ENCODE assay signal across 9 cellular contexts in genomic region chr16:22008215-22009142, GRCh38. TPM values are rescaled to one million over a fixed set of nuclear protein-coding genes. Genes with fewer than 3 reads are reported as not detected.
DNase-seq lines count a peak whose midpoint lies in the region; ATAC-seq and TF ChIP-seq lines count a peak whose summit lies in the region.
"Had no signal": no experiment of that assay in that cellular context is flagged by ENCODE, and none has a peak within 500 bp of the region (broad histone marks: within the 10 kb centered on the region; RNA-seq: fewer than 3 reads in every experiment).

No MANE protein-coding gene starts in this region.

- peak overlapping the region; percentile 84 for H3K4me3 Mint-ChIP-seq in activated CD4-positive, alpha-beta memory T cell treated with anti-CD3 and anti-CD28 coated beads for 36 hours
- H3K4me3 Mint-ChIP-seq in nephron progenitor cell: peak overlapping the region; percentile 94

- H3K9me3 Mint-ChIP-seq in activated CD4-positive, alpha-beta memory T cell treated with anti-CD3 and anti-CD28 coated beads for 36 hours: no peaks in the 10 kb centered on the region
- no peaks in the 10 kb centered on the region for H3K9me3 Mint-ChIP-seq in nephron progenitor cell

- peak; percentile 46 for DNase-seq in activated CD4-positive, alpha-beta memory T cell treated with anti-CD3 and anti-CD28 coated beads for 36 hours
- no peak for DNase-seq in fibroblast of mammary gland (ENCODE audit: low read depth)
- peak; percentile 62 for DNase-seq in nephron progenitor cell
- no peak for DNase-seq in effector CD8-positive, alpha-beta T cell (lab: John Stamatoyannopoulos, UW)

- POLR2A ChIA-PET in activated CD4-positive, alpha-beta memory T cell treated with anti-CD3 and anti-CD28 coated beads for 36 hours (lab: Charles Lee): interaction anchor here (0.5 to 1.9 kb wide), 7 partner anchors 8 to 183 kb away, joined by 3 to 6 read pairs (median 5); partner anchors contain the start of gene UQCRC2

- CTCF ChIA-PET in activated CD4-positive, alpha-beta memory T cell treated with anti-CD3 and anti-CD28 coated beads for 36 hours (lab: Charles Lee): interaction anchor here (0.6 to 20.9 kb wide), 14 partner anchors 8 to 197 kb away, joined by 3 to 529 read pairs (median 5); partner anchors contain the start of genes EEF2K, PDZD9 and UQCRC2

- peak overlapping the region; percentile 83 for H3K4me3 ChIP-seq in fibroblast of mammary gland (ENCODE audit: control insufficient read depth, low read depth, low read length)

- H3K36me3 Mint-ChIP-seq in activated CD4-positive, alpha-beta memory T cell treated with anti-CD3 and anti-CD28 coated beads for 36 hours: no peaks in the 10 kb centered on the region
- peaks cover 7% of the 10 kb centered on the region for H3K36me3 Mint-ChIP-seq in nephron progenitor cell (ENCODE audit: low read depth)

- H3K4me1 Mint-ChIP-seq in activated CD4-positive, alpha-beta memory T cell treated with anti-CD3 and anti-CD28 coated beads for 36 hours (ENCODE audit: low read depth): peaks cover 49% of the 10 kb centered on the region
- peaks cover 40% of the 10 kb centered on the region for H3K4me1 Mint-ChIP-seq in nephron progenitor cell

- peak overlapping the region; percentile 46 for H3K27ac Mint-ChIP-seq in activated CD4-positive, alpha-beta memory T cell treated with anti-CD3 and anti-CD28 coated beads for 36 hours
- H3K27ac Mint-ChIP-seq in nephron progenitor cell: no peak overlapping the region

- intact Hi-C loops in activated CD4-positive, alpha-beta memory T cell treated with anti-CD3 and anti-CD28 coated beads for 36 hours (cut with micrococcal nuclease): no loop called here

- ATAC-seq in GM18498 (IDR thresholded peaks at IDR 0.05; ENCODE audit: unreplicated experiment) (peak; percentile 25), HG03280 (IDR thresholded peaks at IDR 0.05; ENCODE audit: unreplicated experiment) (peak; percentile 17), HG02973 (IDR thresholded peaks at IDR 0.05; ENCODE audit: unreplicated experiment) (no peak), HG03135 (IDR thresholded peaks at IDR 0.05; ENCODE audit: unreplicated experiment) (no peak)

- H3K27me3 Mint-ChIP-seq in activated CD4-positive, alpha-beta memory T cell treated with anti-CD3 and anti-CD28 coated beads for 36 hours: no peaks in the 10 kb centered on the region
- peaks cover 51% of the 10 kb centered on the region for H3K27me3 Mint-ChIP-seq in nephron progenitor cell (ENCODE audit: low read depth, poor library complexity)

- no peak for TF ChIP-seq CTCF in fibroblast of mammary gland (conservative IDR thresholded peaks at IDR 0.05; ENCODE audit: control insufficient read depth, insufficient read depth, low read depth, low read length)
- no peak for TF ChIP-seq CTCF in nephron progenitor cell (IDR thresholded peaks at IDR 0.05)

RNA-seq across cellular contexts. Expression of gene MOSMO, which starts 0.6 kb away (rescaled TPM):
- total RNA-seq in activated CD4-positive, alpha-beta memory T cell treated with anti-CD3 and anti-CD28 coated beads for 36 hours: 1 to 10 TPM; 8.1 to 9.6 TPM

RNA-seq across cellular contexts. Expression of gene PDZD9, which starts 7.6 kb away (rescaled TPM):
- total RNA-seq in activated CD4-positive, alpha-beta memory T cell treated with anti-CD3 and anti-CD28 coated beads for 36 hours: not detected
- total RNA-seq: activated CD8-positive, alpha-beta memory T cell treated with anti-CD3 and anti-CD28 coated beads for 36 hours had no signal

RNA-seq across cellular contexts. Expression of gene UQCRC2, which starts 55.3 kb away (rescaled TPM):
- total RNA-seq in activated CD4-positive, alpha-beta memory T cell treated with anti-CD3 and anti-CD28 coated beads for 36 hours: 100 to 1,000 TPM; 260 to 273 TPM

Comparison
In these comparisons a context has a peak if more than half of its experiments do, and no peak if none do; other contexts are left out.
1. ATAC-seq: peak in GM18498 (single experiment) and HG03280 (single experiment); none in HG02973 (single experiment) and HG03135 (single experiment).
2. DNase-seq: peak in activated CD4-positive, alpha-beta memory T cell treated with anti-CD3 and anti-CD28 coated beads for 36 hours (single experiment) and nephron progenitor cell (single experiment); none in fibroblast of mammary gland (single experiment) and effector CD8-positive, alpha-beta T cell (single experiment).